2 cellular contexts compared by ENCODE assay signal in the genomic region with DNA sequence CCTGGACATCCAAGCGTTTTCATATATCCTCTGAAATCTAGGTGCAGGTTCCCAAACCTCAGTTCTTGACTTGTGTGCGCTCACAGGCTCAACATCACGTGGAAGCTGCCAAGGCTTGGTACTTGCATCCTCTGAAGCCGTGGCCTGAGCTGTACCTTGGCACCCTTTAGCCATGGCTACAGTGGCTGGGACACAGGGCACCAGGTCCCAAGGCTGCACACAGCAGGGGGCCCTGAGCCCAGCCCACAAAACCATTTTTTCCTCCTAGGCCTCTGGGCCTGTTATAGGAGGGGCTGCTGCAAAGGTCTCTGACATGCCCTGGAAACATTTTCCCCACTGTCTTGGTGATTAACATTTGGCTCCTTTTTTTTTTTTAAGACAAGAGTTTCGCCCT.
TF ChIP-seq lines count a peak whose summit lies in the region.

No MANE protein-coding gene starts in this region.

TF ChIP-seq in A549, 52 proteins besides CTCF, POLR2A, EP300 and RAD21:
- no peak for TF ChIP-seq ZSCAN20 (CRISPR knock-in tag; IDR thresholded peaks at IDR 0.05)
- peak; percentile 98 for TF ChIP-seq ZFP36 (IDR thresholded peaks at IDR 0.05; ENCODE audit: borderline replicate concordance, partially characterized antibody)

TF ChIP-seq in HepG2, 621 proteins besides CTCF, POLR2A, EP300 and RAD21 (continues in another document):
- TF ChIP-seq, protein P1, sequence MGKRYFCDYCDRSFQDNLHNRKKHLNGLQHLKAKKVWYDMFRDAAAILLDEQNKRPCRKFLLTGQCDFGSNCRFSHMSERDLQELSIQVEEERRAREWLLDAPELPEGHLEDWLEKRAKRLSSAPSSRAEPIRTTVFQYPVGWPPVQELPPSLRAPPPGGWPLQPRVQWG (CRISPR knock-in tag; IDR thresholded peaks at IDR 0.05; ENCODE audit: borderline replicate concordance, low read depth): no peak
- TF ChIP-seq SATB2 (CRISPR knock-in tag; IDR thresholded peaks at IDR 0.05): no peak
- TF ChIP-seq NRL (CRISPR knock-in tag; IDR thresholded peaks at IDR 0.05; ENCODE audit: borderline replicate concordance): peak; percentile 70; the same call in 1 of the 2 replicates
- TF ChIP-seq RNF2 (conservative IDR thresholded peaks at IDR 0.05; ENCODE audit: low read depth): no peak
- TF ChIP-seq ZBTB3 (CRISPR knock-in tag; IDR thresholded peaks at IDR 0.05; ENCODE audit: borderline replicate concordance, low read depth): no peak
- TF ChIP-seq KLF12 (CRISPR knock-in tag; IDR thresholded peaks at IDR 0.05; ENCODE audit: borderline replicate concordance): no peak
- no peak for TF ChIP-seq RBFOX2 (IDR thresholded peaks at IDR 0.05; ENCODE audit: low read depth, low read length)
- TF ChIP-seq RXRA (CRISPR knock-in tag; IDR thresholded peaks at IDR 0.05): peak; percentile 30; the same call in 1 of the 2 replicates
- no peak for TF ChIP-seq MIER3 (CRISPR knock-in tag; IDR thresholded peaks at IDR 0.05; ENCODE audit: borderline replicate concordance)
- TF ChIP-seq ZNF781 (CRISPR knock-in tag; IDR thresholded peaks at IDR 0.05; ENCODE audit: borderline replicate concordance, not compliant biosample characterization): no peak
- TF ChIP-seq CREB1 (IDR thresholded peaks at IDR 0.05): no peak
- TF ChIP-seq CREB1 (CRISPR knock-in tag; IDR thresholded peaks at IDR 0.05): no peak
- no peak for TF ChIP-seq FLYWCH1 (CRISPR knock-in tag; IDR thresholded peaks at IDR 0.05)
- TF ChIP-seq, protein P2, sequence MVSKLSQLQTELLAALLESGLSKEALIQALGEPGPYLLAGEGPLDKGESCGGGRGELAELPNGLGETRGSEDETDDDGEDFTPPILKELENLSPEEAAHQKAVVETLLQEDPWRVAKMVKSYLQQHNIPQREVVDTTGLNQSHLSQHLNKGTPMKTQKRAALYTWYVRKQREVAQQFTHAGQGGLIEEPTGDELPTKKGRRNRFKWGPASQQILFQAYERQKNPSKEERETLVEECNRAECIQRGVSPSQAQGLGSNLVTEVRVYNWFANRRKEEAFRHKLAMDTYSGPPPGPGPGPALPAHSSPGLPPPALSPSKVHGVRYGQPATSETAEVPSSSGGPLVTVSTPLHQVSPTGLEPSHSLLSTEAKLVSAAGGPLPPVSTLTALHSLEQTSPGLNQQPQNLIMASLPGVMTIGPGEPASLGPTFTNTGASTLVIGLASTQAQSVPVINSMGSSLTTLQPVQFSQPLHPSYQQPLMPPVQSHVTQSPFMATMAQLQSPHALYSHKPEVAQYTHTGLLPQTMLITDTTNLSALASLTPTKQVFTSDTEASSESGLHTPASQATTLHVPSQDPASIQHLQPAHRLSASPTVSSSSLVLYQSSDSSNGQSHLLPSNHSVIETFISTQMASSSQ (IDR thresholded peaks at IDR 0.05; ENCODE audit: low read depth): no peak
- TF ChIP-seq, protein P2 (CRISPR knock-in tag; IDR thresholded peaks at IDR 0.05; ENCODE audit: borderline replicate concordance): no peak
- TF ChIP-seq SETDB1 (CRISPR knock-in tag; IDR thresholded peaks at IDR 0.05; ENCODE audit: borderline replicate concordance): peak; percentile 71; the same call in 1 of the 2 replicates
- no peak for TF ChIP-seq PHF21A (CRISPR knock-in tag; IDR thresholded peaks at IDR 0.05)
- no peak; the same call in 1 of the 2 replicates for TF ChIP-seq POGZ (CRISPR knock-in tag; IDR thresholded peaks at IDR 0.05)
- TF ChIP-seq ZNF614 (CRISPR knock-in tag; IDR thresholded peaks at IDR 0.05; ENCODE audit: borderline replicate concordance): no peak
- peak; percentile 12; the same call in 1 of the 2 replicates for TF ChIP-seq POLR2G (IDR thresholded peaks at IDR 0.05; ENCODE audit: low read depth, low read length)
- no peak for TF ChIP-seq IKZF4 (CRISPR knock-in tag; IDR thresholded peaks at IDR 0.05; ENCODE audit: borderline replicate concordance, low read depth, not compliant biosample characterization)
- no peak for TF ChIP-seq HDAC1 (CRISPR knock-in tag; IDR thresholded peaks at IDR 0.05)
- TF ChIP-seq ASH2L (IDR thresholded peaks at IDR 0.05; ENCODE audit: insufficient read length, low read depth, low read length): no peak
- TF ChIP-seq CC2D1A (CRISPR knock-in tag; IDR thresholded peaks at IDR 0.05): no peak
- TF ChIP-seq, protein P3, sequence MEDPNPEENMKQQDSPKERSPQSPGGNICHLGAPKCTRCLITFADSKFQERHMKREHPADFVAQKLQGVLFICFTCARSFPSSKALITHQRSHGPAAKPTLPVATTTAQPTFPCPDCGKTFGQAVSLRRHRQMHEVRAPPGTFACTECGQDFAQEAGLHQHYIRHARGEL (CRISPR knock-in tag; IDR thresholded peaks at IDR 0.05): no peak
- no peak for TF ChIP-seq KAT2B (IDR thresholded peaks at IDR 0.05; ENCODE audit: borderline replicate concordance, low read depth, low read length)
- TF ChIP-seq, protein P4, sequence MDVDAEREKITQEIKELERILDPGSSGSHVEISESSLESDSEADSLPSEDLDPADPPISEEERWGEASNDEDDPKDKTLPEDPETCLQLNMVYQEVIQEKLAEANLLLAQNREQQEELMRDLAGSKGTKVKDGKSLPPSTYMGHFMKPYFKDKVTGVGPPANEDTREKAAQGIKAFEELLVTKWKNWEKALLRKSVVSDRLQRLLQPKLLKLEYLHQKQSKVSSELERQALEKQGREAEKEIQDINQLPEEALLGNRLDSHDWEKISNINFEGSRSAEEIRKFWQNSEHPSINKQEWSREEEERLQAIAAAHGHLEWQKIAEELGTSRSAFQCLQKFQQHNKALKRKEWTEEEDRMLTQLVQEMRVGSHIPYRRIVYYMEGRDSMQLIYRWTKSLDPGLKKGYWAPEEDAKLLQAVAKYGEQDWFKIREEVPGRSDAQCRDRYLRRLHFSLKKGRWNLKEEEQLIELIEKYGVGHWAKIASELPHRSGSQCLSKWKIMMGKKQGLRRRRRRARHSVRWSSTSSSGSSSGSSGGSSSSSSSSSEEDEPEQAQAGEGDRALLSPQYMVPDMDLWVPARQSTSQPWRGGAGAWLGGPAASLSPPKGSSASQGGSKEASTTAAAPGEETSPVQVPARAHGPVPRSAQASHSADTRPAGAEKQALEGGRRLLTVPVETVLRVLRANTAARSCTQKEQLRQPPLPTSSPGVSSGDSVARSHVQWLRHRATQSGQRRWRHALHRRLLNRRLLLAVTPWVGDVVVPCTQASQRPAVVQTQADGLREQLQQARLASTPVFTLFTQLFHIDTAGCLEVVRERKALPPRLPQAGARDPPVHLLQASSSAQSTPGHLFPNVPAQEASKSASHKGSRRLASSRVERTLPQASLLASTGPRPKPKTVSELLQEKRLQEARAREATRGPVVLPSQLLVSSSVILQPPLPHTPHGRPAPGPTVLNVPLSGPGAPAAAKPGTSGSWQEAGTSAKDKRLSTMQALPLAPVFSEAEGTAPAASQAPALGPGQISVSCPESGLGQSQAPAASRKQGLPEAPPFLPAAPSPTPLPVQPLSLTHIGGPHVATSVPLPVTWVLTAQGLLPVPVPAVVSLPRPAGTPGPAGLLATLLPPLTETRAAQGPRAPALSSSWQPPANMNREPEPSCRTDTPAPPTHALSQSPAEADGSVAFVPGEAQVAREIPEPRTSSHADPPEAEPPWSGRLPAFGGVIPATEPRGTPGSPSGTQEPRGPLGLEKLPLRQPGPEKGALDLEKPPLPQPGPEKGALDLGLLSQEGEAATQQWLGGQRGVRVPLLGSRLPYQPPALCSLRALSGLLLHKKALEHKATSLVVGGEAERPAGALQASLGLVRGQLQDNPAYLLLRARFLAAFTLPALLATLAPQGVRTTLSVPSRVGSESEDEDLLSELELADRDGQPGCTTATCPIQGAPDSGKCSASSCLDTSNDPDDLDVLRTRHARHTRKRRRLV (CRISPR knock-in tag; IDR thresholded peaks at IDR 0.05): no peak
- TF ChIP-seq, protein P5, sequence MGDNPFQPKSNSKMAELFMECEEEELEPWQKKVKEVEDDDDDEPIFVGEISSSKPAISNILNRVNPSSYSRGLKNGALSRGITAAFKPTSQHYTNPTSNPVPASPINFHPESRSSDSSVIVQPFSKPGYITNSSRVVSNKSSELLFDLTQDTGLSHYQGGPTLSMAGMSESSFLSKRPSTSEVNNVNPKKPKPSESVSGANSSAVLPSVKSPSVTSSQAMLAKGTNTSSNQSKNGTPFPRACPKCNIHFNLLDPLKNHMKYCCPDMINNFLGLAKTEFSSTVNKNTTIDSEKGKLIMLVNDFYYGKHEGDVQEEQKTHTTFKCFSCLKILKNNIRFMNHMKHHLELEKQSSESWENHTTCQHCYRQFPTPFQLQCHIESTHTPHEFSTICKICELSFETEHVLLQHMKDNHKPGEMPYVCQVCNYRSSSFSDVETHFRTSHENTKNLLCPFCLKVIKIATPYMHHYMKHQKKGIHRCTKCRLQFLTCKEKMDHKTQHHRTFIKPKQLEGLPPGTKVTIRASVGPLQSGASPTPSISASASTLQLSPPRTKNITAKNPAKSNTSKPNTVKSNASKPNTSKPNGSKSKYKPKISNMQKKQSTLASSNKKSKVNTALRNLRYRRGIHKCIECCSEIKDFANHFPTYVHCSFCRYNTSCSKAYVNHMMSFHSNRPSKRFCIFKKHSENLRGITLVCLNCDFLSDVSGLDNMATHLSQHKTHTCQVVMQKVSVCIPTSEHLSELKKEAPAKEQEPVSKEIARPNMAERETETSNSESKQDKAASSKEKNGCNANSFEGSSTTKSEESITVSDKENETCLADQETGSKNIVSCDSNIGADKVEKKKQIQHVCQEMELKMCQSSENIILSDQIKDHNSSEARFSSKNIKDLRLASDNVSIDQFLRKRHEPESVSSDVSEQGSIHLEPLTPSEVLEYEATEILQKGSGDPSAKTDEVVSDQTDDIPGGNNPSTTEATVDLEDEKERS (CRISPR knock-in tag; IDR thresholded peaks at IDR 0.05): peak; percentile 96
- no peak for TF ChIP-seq GPN1 (CRISPR knock-in tag; IDR thresholded peaks at IDR 0.05; ENCODE audit: borderline replicate concordance)
- no peak for TF ChIP-seq ZNF672 (CRISPR knock-in tag; IDR thresholded peaks at IDR 0.05)
- TF ChIP-seq TGIF2 (CRISPR knock-in tag; IDR thresholded peaks at IDR 0.05): no peak
- TF ChIP-seq, protein P6, sequence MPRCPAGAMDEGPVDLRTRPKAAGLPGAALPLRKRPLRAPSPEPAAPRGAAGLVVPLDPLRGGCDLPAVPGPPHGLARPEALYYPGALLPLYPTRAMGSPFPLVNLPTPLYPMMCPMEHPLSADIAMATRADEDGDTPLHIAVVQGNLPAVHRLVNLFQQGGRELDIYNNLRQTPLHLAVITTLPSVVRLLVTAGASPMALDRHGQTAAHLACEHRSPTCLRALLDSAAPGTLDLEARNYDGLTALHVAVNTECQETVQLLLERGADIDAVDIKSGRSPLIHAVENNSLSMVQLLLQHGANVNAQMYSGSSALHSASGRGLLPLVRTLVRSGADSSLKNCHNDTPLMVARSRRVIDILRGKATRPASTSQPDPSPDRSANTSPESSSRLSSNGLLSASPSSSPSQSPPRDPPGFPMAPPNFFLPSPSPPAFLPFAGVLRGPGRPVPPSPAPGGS (CRISPR knock-in tag; IDR thresholded peaks at IDR 0.05): no peak
- TF ChIP-seq, protein P7, sequence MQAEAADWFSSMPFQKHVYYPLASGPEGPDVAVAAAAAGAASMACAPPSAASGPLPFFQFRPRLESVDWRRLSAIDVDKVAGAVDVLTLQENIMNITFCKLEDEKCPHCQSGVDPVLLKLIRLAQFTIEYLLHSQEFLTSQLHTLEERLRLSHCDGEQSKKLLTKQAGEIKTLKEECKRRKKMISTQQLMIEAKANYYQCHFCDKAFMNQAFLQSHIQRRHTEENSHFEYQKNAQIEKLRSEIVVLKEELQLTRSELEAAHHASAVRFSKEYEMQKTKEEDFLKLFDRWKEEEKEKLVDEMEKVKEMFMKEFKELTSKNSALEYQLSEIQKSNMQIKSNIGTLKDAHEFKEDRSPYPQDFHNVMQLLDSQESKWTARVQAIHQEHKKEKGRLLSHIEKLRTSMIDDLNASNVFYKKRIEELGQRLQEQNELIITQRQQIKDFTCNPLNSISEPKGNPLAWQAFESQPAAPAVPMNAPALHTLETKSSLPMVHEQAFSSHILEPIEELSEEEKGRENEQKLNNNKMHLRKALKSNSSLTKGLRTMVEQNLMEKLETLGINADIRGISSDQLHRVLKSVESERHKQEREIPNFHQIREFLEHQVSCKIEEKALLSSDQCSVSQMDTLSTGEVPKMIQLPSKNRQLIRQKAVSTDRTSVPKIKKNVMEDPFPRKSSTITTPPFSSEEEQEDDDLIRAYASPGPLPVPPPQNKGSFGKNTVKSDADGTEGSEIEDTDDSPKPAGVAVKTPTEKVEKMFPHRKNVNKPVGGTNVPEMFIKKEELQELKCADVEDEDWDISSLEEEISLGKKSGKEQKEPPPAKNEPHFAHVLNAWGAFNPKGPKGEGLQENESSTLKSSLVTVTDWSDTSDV (CRISPR knock-in tag; IDR thresholded peaks at IDR 0.05): no peak
- no peak for TF ChIP-seq ZEB1 (IDR thresholded peaks at IDR 0.05; ENCODE audit: insufficient replicate concordance, low read depth)
- no peak for TF ChIP-seq ATF7 (IDR thresholded peaks at IDR 0.05)
- TF ChIP-seq ATF7 (CRISPR knock-in tag; IDR thresholded peaks at IDR 0.05): no peak
- no peak for TF ChIP-seq HHEX (CRISPR knock-in tag; IDR thresholded peaks at IDR 0.05)
- TF ChIP-seq ZNF589 (CRISPR knock-in tag; conservative IDR thresholded peaks at IDR 0.05): no peak
- no peak for TF ChIP-seq HDAC6 (IDR thresholded peaks at IDR 0.05; ENCODE audit: low read depth, low read length)
- TF ChIP-seq SIN3A (IDR thresholded peaks at IDR 0.05; ENCODE audit: borderline replicate concordance, low read depth, low read length): no peak
- TF ChIP-seq PHF5A (CRISPR knock-in tag; IDR thresholded peaks at IDR 0.05; ENCODE audit: low read depth, unreplicated experiment): no peak
- TF ChIP-seq ZBTB8A (CRISPR knock-in tag; IDR thresholded peaks at IDR 0.05; ENCODE audit: borderline replicate concordance, low read depth): no peak
- peak; percentile 17; the same call in 1 of the 2 replicates for TF ChIP-seq ZNF543 (CRISPR knock-in tag; IDR thresholded peaks at IDR 0.05)
- TF ChIP-seq ZNF253 (CRISPR knock-in tag; IDR thresholded peaks at IDR 0.05; ENCODE audit: borderline replicate concordance): no peak
- no peak for TF ChIP-seq ZNF101 (CRISPR knock-in tag; IDR thresholded peaks at IDR 0.05; ENCODE audit: borderline replicate concordance, low read depth)
- TF ChIP-seq SSRP1 (CRISPR knock-in tag; IDR thresholded peaks at IDR 0.05): no peak
- 0 out of 2 replicates have a peak, but pooled peaks have one; percentile 13 for TF ChIP-seq ZSCAN29 (CRISPR knock-in tag; conservative IDR thresholded peaks at IDR 0.05)
- TF ChIP-seq SP140L (CRISPR knock-in tag; IDR thresholded peaks at IDR 0.05; ENCODE audit: borderline replicate concordance): no peak
- TF ChIP-seq ZNF567 (CRISPR knock-in tag; IDR thresholded peaks at IDR 0.05; ENCODE audit: borderline replicate concordance): no peak
